22 cellular contexts compared by ENCODE assay signal in genomic region chr4:169912996-169913395, GRCh38.
DNase-seq lines count a peak whose midpoint lies in the region; ATAC-seq and TF ChIP-seq lines count a peak whose summit lies in the region.
"Had no signal": no experiment of that assay in that cellular context is flagged by ENCODE, and none has a peak within 500 bp of the region (broad histone marks: within the 10 kb centered on the region; RNA-seq: fewer than 3 reads in every experiment).

No MANE protein-coding gene starts in this region.

- H3K27ac Mint-ChIP-seq in GM23338 (no peak overlapping the region), T-cell (no peak overlapping the region)
- H3K27ac Mint-ChIP-seq in stimulated activated effector memory CD8-positive, alpha-beta T cell treated with anti-CD3 and anti-CD28 coated beads, Interleukin-12 subunit alpha, Interleukin-12 subunit beta, amount 100 ng/mL, for 72 hours = no peak overlapping the region
- H3K27ac Mint-ChIP-seq: CD4-positive, alpha-beta memory T cell; H9; HFFc6 had no signal

- no peak for TF ChIP-seq POLR2A in right lobe of liver (IDR thresholded peaks at IDR 0.05)

- H3K27me3 ChIP-seq in GM23338 (ENCODE audit: insufficient read depth) = no peaks in the 10 kb centered on the region
- H3K27me3 ChIP-seq in mesendoderm (ENCODE audit: insufficient read depth, low read length, poor library complexity) = no peaks in the 10 kb centered on the region
- no peaks in the 10 kb centered on the region for H3K27me3 ChIP-seq in right lobe of liver

- DNase-seq in AG10803 (ENCODE audit: low read depth) (peak; percentile 8), GM23338 (ENCODE audit: low spot score) (no peak), mesendoderm (peak; percentile 53), retinal pigment epithelial cell (ENCODE audit: low read depth) (peak; percentile 87), T-cell (no peak), right lobe of liver (no peak)
- no peak for DNase-seq in stimulated activated effector memory CD8-positive, alpha-beta T cell treated with anti-CD3 and anti-CD28 coated beads, Interleukin-12 subunit alpha, Interleukin-12 subunit beta, amount 100 ng/mL, for 72 hours (ENCODE audit: low spot score in 2 of 2)
- DNase-seq: 8988T; ACHN; C1 segment of cervical spinal cord; Calu3; CD4-positive, alpha-beta memory T cell; COR-L47; DMS53; DMS79 treated with DMSO at 0.1 percent for 48 hours; GDM1; GM23248; H9; HFFc6 had no signal

- no peaks in the 10 kb centered on the region for H4K20me1 ChIP-seq in GM23338 (replicated peaks; ENCODE audit: insufficient read depth)

- H3K4me2 ChIP-seq in GM23338 = no peak overlapping the region
- no peak overlapping the region for H3K4me2 ChIP-seq in mesendoderm (ENCODE audit: low read length)
- H3K4me2 ChIP-seq: A549 had no signal

- no peak overlapping the region for H2BK120ac ChIP-seq in mesendoderm (ENCODE audit: low read depth, low read length)

- no CpG with 5 or more reads among the region's 3 CpGs for WGBS in mesendoderm (ENCODE audit: extremely low coverage, insufficient coverage, low lambda C conversion rate)
- WGBS in right lobe of liver (ENCODE audit: insufficient coverage, low coverage, low lambda C conversion rate, missing lambda C conversion rate) = 82% methylated on average over 3 of the region's 3 CpGs

- peak overlapping the region; percentile 88; the same call in 1 of the 2 replicates for H2AFZ ChIP-seq in GM23338
- H2AFZ ChIP-seq: GM23248 had no signal

- no peak overlapping the region for H3K27ac ChIP-seq in GM23338 (ENCODE audit: low read depth)
- H3K27ac ChIP-seq in mesendoderm (ENCODE audit: low read depth, low read length) = no peak overlapping the region
- no peak overlapping the region for H3K27ac ChIP-seq in right lobe of liver
- H3K27ac ChIP-seq: A549, GM23248 had no signal

- H3K9me3 ChIP-seq in right lobe of liver = peaks cover 0 to 7% (median 0%) of the 10 kb centered on the region in 4 donors

- H4K5ac ChIP-seq in mesendoderm (ENCODE audit: low read length) = no peak overlapping the region

- H3K23ac ChIP-seq in mesendoderm (ENCODE audit: low read length) = no peak overlapping the region

- no peak overlapping the region for H2BK5ac ChIP-seq in mesendoderm (ENCODE audit: low read length)

- H3K36me3 ChIP-seq in GM23338 (ENCODE audit: insufficient read depth) = peaks cover 8% of the 10 kb centered on the region; the same call in 1 of the 2 replicates
- no peaks in the 10 kb centered on the region for H3K36me3 ChIP-seq in mesendoderm (ENCODE audit: control insufficient read depth, insufficient read depth, low read length)
- no peaks in the 10 kb centered on the region for H3K36me3 ChIP-seq in right lobe of liver

- intact Hi-C loops in right lobe of liver (cut with DNase I) = no loop called here

- H3K4me1 Mint-ChIP-seq in GM23338 = no peaks in the 10 kb centered on the region
- H3K4me1 Mint-ChIP-seq in T-cell = no peaks in the 10 kb centered on the region
- no peaks in the 10 kb centered on the region for H3K4me1 Mint-ChIP-seq in stimulated activated effector memory CD8-positive, alpha-beta T cell treated with anti-CD3 and anti-CD28 coated beads, Interleukin-12 subunit alpha, Interleukin-12 subunit beta, amount 100 ng/mL, for 72 hours
- H3K4me1 Mint-ChIP-seq: CD4-positive, alpha-beta memory T cell had no signal

- no peaks in the 10 kb centered on the region for H3F3A ChIP-seq in GM23338 (replicated peaks; ENCODE audit: low read depth)

- no peaks in the 10 kb centered on the region for H3K79me2 ChIP-seq in GM23338 (replicated peaks; ENCODE audit: insufficient read depth)
- H3K79me2 ChIP-seq in mesendoderm (ENCODE audit: control insufficient read depth, insufficient read depth, low read length) = no peaks in the 10 kb centered on the region

- peak overlapping the region; percentile 0 for H3K18ac ChIP-seq in mesendoderm (ENCODE audit: low read length)

- H4K8ac ChIP-seq in mesendoderm (ENCODE audit: low read depth, low read length) = no peak overlapping the region

- H3K4me3 ChIP-seq in AG10803 (ENCODE audit: low read length) = no peak overlapping the region
- H3K4me3 ChIP-seq in GM23338 = no peak overlapping the region
- no peak overlapping the region for H3K4me3 ChIP-seq in mesendoderm (ENCODE audit: low read length)
- no peak overlapping the region for H3K4me3 ChIP-seq in retinal pigment epithelial cell (ENCODE audit: low read length)
- H3K4me3 ChIP-seq in right lobe of liver = no peak overlapping the region
- H3K4me3 ChIP-seq: A549, GM23248 had no signal

- H3K9ac ChIP-seq in mesendoderm (ENCODE audit: low read length) = no peak overlapping the region
- H3K9ac ChIP-seq: GM23248 had no signal

- H3K56ac ChIP-seq in mesendoderm (ENCODE audit: low read length) = no peak overlapping the region

- H3K27me3 Mint-ChIP-seq in GM23338 (ENCODE audit: insufficient read depth, low read depth, poor library complexity) (peaks cover 5% of the 10 kb centered on the region), T-cell (peaks cover 6 to 12% of the 10 kb centered on the region in 2 donors)

- H3K4me1 ChIP-seq in GM23338 (ENCODE audit: insufficient read depth) = no peaks in the 10 kb centered on the region
- H3K4me1 ChIP-seq in mesendoderm (ENCODE audit: control insufficient read depth, low read depth, low read length) = peaks cover 2% of the 10 kb centered on the region
- peaks cover 0 to 55% (median 7%) of the 10 kb centered on the region in 4 donors for H3K4me1 ChIP-seq in right lobe of liver
- H3K4me1 ChIP-seq: A549 had no signal

- H3K9me2 ChIP-seq in GM23338 (ENCODE audit: insufficient read depth) = 0 out of 2 replicates have a peak, but pooled peaks cover 4% of the 10 kb centered on the region

- H2AK5ac ChIP-seq in mesendoderm (ENCODE audit: low read length) = no peak overlapping the region

- TF ChIP-seq CTCF in AG10803 (conservative IDR thresholded peaks at IDR 0.05; ENCODE audit: low read length) (no peak), GM23338 (conservative IDR thresholded peaks at IDR 0.05; ENCODE audit: low read depth in 2 of 2) (no peak), retinal pigment epithelial cell (conservative IDR thresholded peaks at IDR 0.05; ENCODE audit: low read depth, low read length) (no peak), right lobe of liver (IDR thresholded peaks at IDR 0.05) (no peak)

- H3K4me3 Mint-ChIP-seq in GM23338 (no peak overlapping the region), T-cell (no peak overlapping the region)
- no peak overlapping the region for H3K4me3 Mint-ChIP-seq in stimulated activated effector memory CD8-positive, alpha-beta T cell treated with anti-CD3 and anti-CD28 coated beads, Interleukin-12 subunit alpha, Interleukin-12 subunit beta, amount 100 ng/mL, for 72 hours
- H3K4me3 Mint-ChIP-seq: CD4-positive, alpha-beta memory T cell; H9; HFFc6 had no signal

- H2BK15ac ChIP-seq in mesendoderm (replicated peaks; ENCODE audit: low read depth) = peak overlapping the region; percentile 86

- H3K4ac ChIP-seq in mesendoderm (ENCODE audit: low read depth, low read length) = no peak overlapping the region

- H3K79me1 ChIP-seq in mesendoderm (ENCODE audit: low read length) = no peaks in the 10 kb centered on the region

- ATAC-seq in GM23338 (no peak), HG03460 (IDR thresholded peaks at IDR 0.05; ENCODE audit: unreplicated experiment) (no peak), T-cell (replicated peaks in 1 of 4) (no peak), right lobe of liver (no peak)
- no peak for ATAC-seq in stimulated activated effector memory CD8-positive, alpha-beta T cell treated with anti-CD3 and anti-CD28 coated beads, Interleukin-12 subunit alpha, Interleukin-12 subunit beta, amount 100 ng/mL, for 72 hours
- ATAC-seq: A549, HCT116 had no signal

- H3K36me3 Mint-ChIP-seq in GM23338 (ENCODE audit: low read depth) (peaks cover 29% of the 10 kb centered on the region), T-cell (no peaks in the 10 kb centered on the region)
- H3K36me3 Mint-ChIP-seq in stimulated activated effector memory CD8-positive, alpha-beta T cell treated with anti-CD3 and anti-CD28 coated beads, Interleukin-12 subunit alpha, Interleukin-12 subunit beta, amount 100 ng/mL, for 72 hours = no peaks in the 10 kb centered on the region
- H3K36me3 Mint-ChIP-seq: CD4-positive, alpha-beta memory T cell had no signal

- POLR2A ChIA-PET in T-cell (lab: Charles Lee) = interaction anchor here in 1 of 2 donors (0.6 kb wide), 1 partner anchor 389 kb away, joined by 13 read pairs; no protein-coding TSS in a partner anchor

- H3K9me3 Mint-ChIP-seq in GM23338 (peaks cover 33% of the 10 kb centered on the region), T-cell (peaks cover 4 to 14% (median 8%) of the 10 kb centered on the region in 3 donors)
- peaks cover 9% of the 10 kb centered on the region for H3K9me3 Mint-ChIP-seq in stimulated activated effector memory CD8-positive, alpha-beta T cell treated with anti-CD3 and anti-CD28 coated beads, Interleukin-12 subunit alpha, Interleukin-12 subunit beta, amount 100 ng/mL, for 72 hours

- CTCF ChIA-PET in T-cell (lab: Charles Lee) = interaction anchor here in 1 of 2 donors (0.6 kb wide), 1 partner anchor 30 kb away, joined by 8 read pairs; no protein-coding TSS in a partner anchor

Comparison
In these comparisons a context has a peak if more than half of its experiments do, and no peak if none do; other contexts are left out.
1. DNase-seq: peak in AG10803 (single experiment), mesendoderm (single experiment) and retinal pigment epithelial cell (single experiment); none in GM23338 (single experiment), T-cell (0 of 34), stimulated activated effector memory CD8-positive, alpha-beta T cell treated with anti-CD3 and anti-CD28 coated beads, Interleukin-12 subunit alpha, Interleukin-12 subunit beta, amount 100 ng/mL, for 72 hours (0 of 2) and right lobe of liver (0 of 3).